In the genomic region with DNA sequence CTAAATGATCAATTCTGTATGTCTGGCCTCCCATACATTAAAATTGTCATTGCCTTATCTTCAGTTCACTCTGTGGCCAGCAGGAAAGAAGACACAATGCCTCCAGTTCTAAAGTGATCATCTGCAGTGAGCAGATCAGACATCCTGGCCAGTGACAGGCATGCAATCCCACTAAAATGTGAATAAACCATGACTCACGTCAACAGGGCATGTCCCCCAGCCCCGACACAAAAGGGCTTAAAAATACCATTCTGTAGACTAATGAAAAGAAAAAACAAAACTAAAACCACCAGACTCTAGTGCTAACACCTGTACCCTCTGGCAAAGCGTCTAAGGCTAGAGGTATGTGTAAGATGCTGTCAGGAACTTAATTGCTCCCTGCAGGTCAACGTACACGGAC, we compare ENCODE assay signal across 17 cellular contexts. TPM values are rescaled to one million over a fixed set of nuclear protein-coding genes. Genes with fewer than 3 reads are reported as not detected.
A peak's percentile ranks its signal among the peaks of the same experiment; 100 is the strongest.
DNase-seq lines count a peak whose midpoint lies in the region; TF ChIP-seq lines count a peak whose summit lies in the region.
"Had no signal": no experiment of that assay in that cellular context is flagged by ENCODE, and none has a peak within 500 bp of the region (broad histone marks: within the 10 kb centered on the region; RNA-seq: fewer than 3 reads in every experiment).

No MANE protein-coding gene starts in this region.

- H3K27ac ChIP-seq in AG04450 (ENCODE audit: low read depth, low read length) = peak overlapping the region; percentile 31
- H3K27ac ChIP-seq: PC-9, psoas muscle had no signal

- POLR2A ChIA-PET in AG04450 (lab: Yijun Ruan, JAX) = no interaction called here

- H3K4me1 Mint-ChIP-seq in activated naive CD4-positive, alpha-beta T cell treated with anti-CD3 and anti-CD28 coated beads, Interleukin-2, amount 10 ng/mL, durations not matched to agents 7 days and 5 days = no peaks in the 10 kb centered on the region
- H3K4me1 Mint-ChIP-seq: activated CD4-positive, alpha-beta T cell treated with anti-CD3 and anti-CD28 coated beads for 36 hours had no signal

- H3K27me3 ChIP-seq in AG04450 (ENCODE audit: control insufficient read depth, insufficient read depth, low read length) = no peaks in the 10 kb centered on the region
- no peaks in the 10 kb centered on the region for H3K27me3 ChIP-seq in adipocyte (replicated peaks; ENCODE audit: control insufficient read depth, insufficient read depth, low read length)

- H3K27ac Mint-ChIP-seq in activated naive CD4-positive, alpha-beta T cell treated with anti-CD3 and anti-CD28 coated beads, Interleukin-2, amount 10 ng/mL, durations not matched to agents 7 days and 5 days = no peak overlapping the region
- H3K27ac Mint-ChIP-seq: activated CD4-positive, alpha-beta T cell treated with anti-CD3 and anti-CD28 coated beads for 36 hours; T-helper 17 cell had no signal

- H3K4me3 ChIP-seq in AG04450 (ENCODE audit: low read depth, low read length) = no peak overlapping the region
- H3K4me3 ChIP-seq in adipocyte (ENCODE audit: low read length) = no peak overlapping the region
- H3K4me3 ChIP-seq: PC-9, psoas muscle had no signal

- no peaks in the 10 kb centered on the region for H3K4me1 ChIP-seq in adipocyte (ENCODE audit: control insufficient read depth, insufficient read depth, low read length)
- H3K4me1 ChIP-seq: psoas muscle had no signal

- TF ChIP-seq CTCF in AG04450 (IDR thresholded peaks at IDR 0.05; ENCODE audit: low read depth, low read length) = peak; percentile 23; the same call in 1 of the 2 replicates

- CTCF ChIA-PET in AG04450 (lab: Charles Lee) = no interaction called here
- CTCF ChIA-PET in activated naive CD4-positive, alpha-beta T cell treated with anti-CD3 and anti-CD28 coated beads, Interleukin-2, amount 10 ng/mL, durations not matched to agents 7 days and 5 days (lab: Charles Lee) = no interaction called here

- DNase-seq in AG04450 (ENCODE audit: low read depth, low spot score) = peak; percentile 20
- DNase-seq in HS-5 (ENCODE audit: low read depth) = peak; percentile 78
- DNase-seq in adipocyte (ENCODE audit: low read depth) = peak; percentile 18
- peak; percentile 42 for DNase-seq in hepatic stellate cell (ENCODE audit: low spot score)
- no peak for DNase-seq in NCI-H1417 treated with DMSO at 0.1 percent for 48 hours (lab: John Stamatoyannopoulos, UW)
- no peak for DNase-seq in DMS79 treated with DMSO at 0.1 percent for 48 hours (lab: John Stamatoyannopoulos, UW)
- DNase-seq in activated naive CD4-positive, alpha-beta T cell treated with anti-CD3 and anti-CD28 coated beads, Interleukin-2, amount 10 ng/mL, durations not matched to agents 7 days and 5 days = no peak
- DNase-seq in ecto neural progenitor cell (ENCODE audit: low spot score) = no peak
- DNase-seq: ACHN; activated CD4-positive, alpha-beta T cell treated with anti-CD3 and anti-CD28 coated beads for 36 hours; activated T-cell treated with anti-CD3 and anti-CD28 coated beads, Interleukin-2, amount 50 U/mL, for 1 hour; amniotic stem cell; DMS 273 treated with DMSO at 0.1 percent for 48 hours; psoas muscle; stimulated activated CD8-positive, alpha-beta memory T cell treated with anti-CD3 and anti-CD28 coated beads, Interleukin-4, amount 100 ng/mL, for 48 hours; T-helper 17 cell had no signal

- no peak overlapping the region for H3K9ac ChIP-seq in adipocyte (ENCODE audit: low read length)

- no peak overlapping the region for H3K4me3 Mint-ChIP-seq in activated naive CD4-positive, alpha-beta T cell treated with anti-CD3 and anti-CD28 coated beads, Interleukin-2, amount 10 ng/mL, durations not matched to agents 7 days and 5 days
- H3K4me3 Mint-ChIP-seq: activated CD4-positive, alpha-beta T cell treated with anti-CD3 and anti-CD28 coated beads for 36 hours; T-helper 17 cell had no signal

- H3K36me3 ChIP-seq in adipocyte (ENCODE audit: control insufficient read depth, insufficient read depth, low read length, severe bottlenecking) = peaks cover 63% of the 10 kb centered on the region

- H3K27me3 Mint-ChIP-seq in activated naive CD4-positive, alpha-beta T cell treated with anti-CD3 and anti-CD28 coated beads, Interleukin-2, amount 10 ng/mL, durations not matched to agents 7 days and 5 days = no peaks in the 10 kb centered on the region
- H3K27me3 Mint-ChIP-seq: activated CD4-positive, alpha-beta T cell treated with anti-CD3 and anti-CD28 coated beads for 36 hours; T-helper 17 cell had no signal

- H3K9me3 Mint-ChIP-seq in activated naive CD4-positive, alpha-beta T cell treated with anti-CD3 and anti-CD28 coated beads, Interleukin-2, amount 10 ng/mL, durations not matched to agents 7 days and 5 days = no peaks in the 10 kb centered on the region

- no peaks in the 10 kb centered on the region for H3K9me3 ChIP-seq in AG04450 (ENCODE audit: control insufficient read depth, insufficient read depth, low read length)
- no peaks in the 10 kb centered on the region for H3K9me3 ChIP-seq in adipocyte (ENCODE audit: control insufficient read depth, low read length)
- H3K9me3 ChIP-seq: psoas muscle had no signal

- H3K36me3 Mint-ChIP-seq in activated naive CD4-positive, alpha-beta T cell treated with anti-CD3 and anti-CD28 coated beads, Interleukin-2, amount 10 ng/mL, durations not matched to agents 7 days and 5 days = peaks cover 10% of the 10 kb centered on the region

RNA-seq across cellular contexts. Expression of gene DDX31, which starts 38.5 kb away (rescaled TPM):
- polyA plus RNA-seq in AG04450 (2011; rRNA removed) = 11.8 and 12.2 TPM in 2 replicates
- 16.1 and 17.7 TPM in 2 replicates for polyA minus RNA-seq in AG04450 (2011; rRNA and poly(A)+ RNA removed)

RNA-seq across cellular contexts. Expression of gene GTF3C4, which starts 39.0 kb away (rescaled TPM):
- 6.9 and 7.7 TPM in 2 replicates for polyA plus RNA-seq in AG04450 (2011; rRNA removed)
- polyA minus RNA-seq in AG04450 (2011; rRNA and poly(A)+ RNA removed) = 9.3 and 11.3 TPM in 2 replicates

RNA-seq across cellular contexts. Expression of gene BARHL1, which starts 48.9 kb away (rescaled TPM):
- not detected in 2 replicates for polyA plus RNA-seq in AG04450 (2011; rRNA removed)
- not detected in 2 replicates for polyA minus RNA-seq in AG04450 (2011; rRNA and poly(A)+ RNA removed)
- polyA plus RNA-seq: psoas muscle had no signal

Comparison
In these comparisons a context has a peak if more than half of its experiments do, and no peak if none do; other contexts are left out.
1. DNase-seq: peak in AG04450 (single experiment), HS-5 (single experiment), adipocyte (single experiment) and hepatic stellate cell (single experiment); none in NCI-H1417 treated with DMSO at 0.1 percent for 48 hours (single experiment), DMS79 treated with DMSO at 0.1 percent for 48 hours (single experiment), activated naive CD4-positive, alpha-beta T cell treated with anti-CD3 and anti-CD28 coated beads, Interleukin-2, amount 10 ng/mL, durations not matched to agents 7 days and 5 days (single experiment) and ecto neural progenitor cell (single experiment).